In the genomic region with DNA sequence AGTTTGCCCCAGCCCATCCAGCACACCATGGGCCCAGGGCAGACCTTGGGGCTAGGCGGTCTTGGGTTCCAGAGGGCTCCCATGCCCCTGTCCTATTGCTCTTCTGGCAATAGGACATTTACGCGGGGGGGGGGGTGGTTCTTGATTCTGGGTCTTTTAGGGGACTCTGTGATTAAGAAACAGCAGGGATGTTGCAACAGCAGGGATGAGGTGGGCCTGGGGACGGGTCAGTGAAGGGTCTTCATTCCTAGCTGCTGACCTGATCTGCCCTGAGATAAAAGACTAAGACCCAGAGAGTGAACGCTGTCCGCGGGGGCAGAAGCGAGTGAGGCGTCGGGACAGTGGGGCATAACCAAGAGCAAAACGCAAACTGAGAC, we compare ENCODE assay signal across 8 cellular contexts.
A peak's percentile ranks its signal among the peaks of the same experiment; 100 is the strongest.
DNase-seq lines count a peak whose midpoint lies in the region; ATAC-seq and TF ChIP-seq lines count a peak whose summit lies in the region.

No MANE protein-coding gene starts in this region.

- no peaks in the 10 kb centered on the region for H3K9me3 Mint-ChIP-seq in effector memory CD8-positive, alpha-beta T cell
- H3K9me3 Mint-ChIP-seq in nephron progenitor cell = no peaks in the 10 kb centered on the region

- H3K27me3 Mint-ChIP-seq in effector memory CD8-positive, alpha-beta T cell = peaks cover 29 to 75% of the 10 kb centered on the region in 2 donors
- H3K27me3 Mint-ChIP-seq in nephron progenitor cell (ENCODE audit: low read depth, poor library complexity) = peaks cover 48% of the 10 kb centered on the region

- POLR2A ChIA-PET in AG04449 (lab: Yijun Ruan, JAX) = no interaction called here

- DNase-seq in AG04449 (ENCODE audit: low read depth, low spot score) (no peak), LNCaP clone FGC (ENCODE audit: low read depth) (no peak), nephron progenitor cell (no peak), NCI-H2196 (lab: John Stamatoyannopoulos, UW; ENCODE audit: unreplicated experiment) (no peak), NCI-H2196 treated with DMSO at 0.1 percent for 48 hours (lab: John Stamatoyannopoulos, UW; ENCODE audit: unreplicated experiment) (no peak)
- no peak for DNase-seq in effector memory CD8-positive, alpha-beta T cell

- no peak for TF ChIP-seq CTCF in AG04449 (IDR thresholded peaks at IDR 0.05; ENCODE audit: insufficient read depth, low read length, missing control alignments)
- no peak for TF ChIP-seq CTCF in LNCaP clone FGC (IDR thresholded peaks at IDR 0.05; ENCODE audit: control insufficient read depth, extremely low read depth, insufficient read depth)
- TF ChIP-seq CTCF in nephron progenitor cell (IDR thresholded peaks at IDR 0.05) = no peak

- no peaks in the 10 kb centered on the region for H3K36me3 Mint-ChIP-seq in effector memory CD8-positive, alpha-beta T cell (ENCODE audit: insufficient read depth)
- no peaks in the 10 kb centered on the region for H3K36me3 Mint-ChIP-seq in nephron progenitor cell (ENCODE audit: low read depth)

- H3K27ac Mint-ChIP-seq in effector memory CD8-positive, alpha-beta T cell = no peak overlapping the region
- H3K27ac Mint-ChIP-seq in nephron progenitor cell = no peak overlapping the region

- CTCF ChIA-PET in AG04449 (lab: Yijun Ruan, JAX) = interaction anchor here (1.2 to 21.6 kb wide), 5 partner anchors 13 to 416 kb away, joined by 3 to 1136 read pairs (median 4); no protein-coding TSS in a partner anchor

- H3K4me3 ChIP-seq in AG04449 (ENCODE audit: low read depth, low read length) (peak overlapping the region; percentile 66), LNCaP clone FGC (ENCODE audit: low read depth, low read length) (peak overlapping the region; percentile 52)

- peaks cover 0 to 10% of the 10 kb centered on the region in 2 donors for H3K4me1 Mint-ChIP-seq in effector memory CD8-positive, alpha-beta T cell (ENCODE audit: low read depth in 2 of 2)
- H3K4me1 Mint-ChIP-seq in nephron progenitor cell = peaks cover 40% of the 10 kb centered on the region

- peak overlapping the region; percentile 63 to 67 for H3K4me3 Mint-ChIP-seq in effector memory CD8-positive, alpha-beta T cell
- peak overlapping the region; percentile 86 for H3K4me3 Mint-ChIP-seq in nephron progenitor cell

- ATAC-seq in effector memory CD8-positive, alpha-beta T cell (replicated peaks) = no peak
- ATAC-seq in GM19467 (IDR thresholded peaks at IDR 0.05; ENCODE audit: unreplicated experiment) (no peak), HG03457 (IDR thresholded peaks at IDR 0.05; ENCODE audit: unreplicated experiment) (no peak)
